14 cellular contexts compared by ENCODE assay signal in genomic region chr9:27184556-27185351, GRCh38.
DNase-seq lines count a peak whose midpoint lies in the region; TF ChIP-seq lines count a peak whose summit lies in the region.
"Had no signal": no experiment of that assay in that cellular context is flagged by ENCODE, and none has a peak within 500 bp of the region (broad histone marks: within the 10 kb centered on the region; RNA-seq: fewer than 3 reads in every experiment).

No MANE protein-coding gene starts in this region.

- no peak for TF ChIP-seq CTCF in cardiac fibroblast (IDR thresholded peaks at IDR 0.05; ENCODE audit: low read depth, low read length)
- TF ChIP-seq CTCF in GM20000 (IDR thresholded peaks at IDR 0.05; ENCODE audit: extremely low read depth, missing control alignments): no peak

- no peaks in the 10 kb centered on the region for H3K27me3 ChIP-seq in MG63
- H3K27me3 ChIP-seq: adrenal gland, BLaER1 had no signal

- DNase-seq in DMS79 treated with DMSO at 0.1 percent for 48 hours (lab: John Stamatoyannopoulos, UW) (peak; percentile 81), MG63 (peak; percentile 36), cardiac fibroblast (ENCODE audit: low read depth in 2 of 2) (peak; percentile 37 to 57), lung microvascular endothelial cell (ENCODE audit: low read depth in 2 of 2) (peak; percentile 57 to 70), GM20000 (ENCODE audit: low spot score) (no peak), NCI-H2171 treated with DMSO at 0.1 percent for 48 hours (lab: John Stamatoyannopoulos, UW) (no peak)
- no peak for DNase-seq in NK-92 treated with Interleukin-12 subunit alpha and Interleukin-12 subunit beta, amount 100 ng/mL, for 24 hours (lab: John Stamatoyannopoulos, UW)
- no peak for DNase-seq in effector CD8-positive, alpha-beta T cell (lab: John Stamatoyannopoulos, UW)
- DNase-seq: activated CD4-positive, alpha-beta T cell treated with anti-CD3 and anti-CD28 coated beads, Interleukin-2, amount 50 U/mL, for 1 hour; NCI-H774; stimulated activated CD8-positive, alpha-beta memory T cell treated with anti-CD3 and anti-CD28 coated beads, Interleukin-4, amount 100 ng/mL, for 48 hours; T1000 had no signal

- H3K4me3 ChIP-seq in MG63: no peak overlapping the region
- no peak overlapping the region for H3K4me3 ChIP-seq in cardiac fibroblast (replicated peaks in 1 of 2; ENCODE audit: low read depth in 2 of 2, low read length in 2 of 2)
- H3K4me3 ChIP-seq: adrenal gland, BLaER1 had no signal

- H3K36me3 ChIP-seq in MG63: no peaks in the 10 kb centered on the region
- H3K36me3 ChIP-seq: adrenal gland, BLaER1 had no signal

- no peaks in the 10 kb centered on the region for H3K9me3 ChIP-seq in MG63
- H3K9me3 ChIP-seq: BLaER1 had no signal

Comparison
In these comparisons a context has a peak if more than half of its experiments do, and no peak if none do; other contexts are left out.
1. DNase-seq: peak in DMS79 treated with DMSO at 0.1 percent for 48 hours (single experiment), MG63 (single experiment), cardiac fibroblast (2 of 2) and lung microvascular endothelial cell (2 of 2); none in GM20000 (single experiment), NK-92 treated with Interleukin-12 subunit alpha and Interleukin-12 subunit beta, amount 100 ng/mL, for 24 hours (single experiment), NCI-H2171 treated with DMSO at 0.1 percent for 48 hours (single experiment) and effector CD8-positive, alpha-beta T cell (single experiment).